17 cellular contexts compared by ENCODE assay signal in genomic region chr14:102013669-102014200, GRCh38. TPM values are rescaled to one million over a fixed set of nuclear protein-coding genes. Genes with fewer than 3 reads are reported as not detected.
DNase-seq lines count a peak whose midpoint lies in the region; ATAC-seq, FAIRE-seq and TF ChIP-seq lines count a peak whose summit lies in the region.
"Had no signal": no experiment of that assay in that cellular context is flagged by ENCODE, and none has a peak within 500 bp of the region (broad histone marks: within the 10 kb centered on the region; RNA-seq: fewer than 3 reads in every experiment).

No MANE protein-coding gene starts in this region.

- H3K79me2 ChIP-seq in GM23248 (ENCODE audit: insufficient read depth) (peaks cover 55% of the 10 kb centered on the region), osteoblast (ENCODE audit: insufficient read depth, low read length) (peaks cover 29% of the 10 kb centered on the region)

- ATAC-seq in activated T-cell treated with anti-CD3 and anti-CD28 coated beads, Interleukin-2, amount 50 U/mL, for 72 hours (replicated peaks in 1 of 2), result no peak
- ATAC-seq in GM21717 (IDR thresholded peaks at IDR 0.05; ENCODE audit: unreplicated experiment), result no peak
- ATAC-seq: K562, Panc1 had no signal

- H3K9me2 ChIP-seq in GM23248 (ENCODE audit: insufficient read depth), result no peaks in the 10 kb centered on the region

- no peak for DNase-seq in activated T-cell treated with anti-CD3 and anti-CD28 coated beads, Interleukin-2, amount 50 U/mL, for 24 hours
- DNase-seq in activated T-cell treated with anti-CD3 and anti-CD28 coated beads, Interleukin-2, amount 50 U/mL, for 72 hours, result no peak
- DNase-seq in GM23248 (peak; percentile 39), bronchial epithelial cell (ENCODE audit: low read depth) (no peak), osteoblast (ENCODE audit: insufficient read length, low spot score, missing footprints) (peak; percentile 62), NCI-H2171 (lab: John Stamatoyannopoulos, UW) (no peak), NCI-H526 (lab: John Stamatoyannopoulos, UW) (no peak)
- DNase-seq: NCI-H1048, NCI-H2107, NCI-H345, NCI-H748 treated with DMSO at 0.1 percent for 48 hours had no signal

- H3K36me3 Mint-ChIP-seq in activated T-cell treated with anti-CD3 and anti-CD28 coated beads, Interleukin-2, amount 50 U/mL, for 24 hours (ENCODE audit: low read depth), result peaks cover 99% of the 10 kb centered on the region
- peaks cover 18 to 50% of the 10 kb centered on the region in 2 donors for H3K36me3 Mint-ChIP-seq in activated T-cell treated with anti-CD3 and anti-CD28 coated beads, Interleukin-2, amount 50 U/mL, for 72 hours (ENCODE audit: insufficient read depth in 2 of 2)

- no peak overlapping the region for H3K9ac ChIP-seq in GM23248

- H3K4me3 ChIP-seq in GM23248 (no peak overlapping the region), bronchial epithelial cell (ENCODE audit: low read depth, low read length) (no peak overlapping the region), osteoblast (ENCODE audit: insufficient read depth, low read length) (no peak overlapping the region)
- H3K4me3 ChIP-seq: K562 had no signal

- H3K4me1 Mint-ChIP-seq in activated T-cell treated with anti-CD3 and anti-CD28 coated beads, Interleukin-2, amount 50 U/mL, for 24 hours (ENCODE audit: low read depth), result peaks cover 4% of the 10 kb centered on the region
- peaks cover 7% of the 10 kb centered on the region for H3K4me1 Mint-ChIP-seq in activated T-cell treated with anti-CD3 and anti-CD28 coated beads, Interleukin-2, amount 50 U/mL, for 72 hours (ENCODE audit: low read depth)

- no peaks in the 10 kb centered on the region for H3K27me3 ChIP-seq in GM23248 (replicated peaks; ENCODE audit: insufficient read depth)
- H3K27me3 ChIP-seq in bronchial epithelial cell (ENCODE audit: control insufficient read depth, insufficient read depth, low read length), result no peaks in the 10 kb centered on the region
- no peaks in the 10 kb centered on the region for H3K27me3 ChIP-seq in osteoblast (ENCODE audit: insufficient read depth, low read length)

- peak overlapping the region; percentile 80 for H3K27ac Mint-ChIP-seq in activated T-cell treated with anti-CD3 and anti-CD28 coated beads, Interleukin-2, amount 50 U/mL, for 24 hours
- no peak overlapping the region for H3K27ac Mint-ChIP-seq in activated T-cell treated with anti-CD3 and anti-CD28 coated beads, Interleukin-2, amount 50 U/mL, for 72 hours

- peaks cover 50% of the 10 kb centered on the region for H3F3A ChIP-seq in GM23248 (ENCODE audit: insufficient read depth)

- H3K4me2 ChIP-seq in GM23248 (ENCODE audit: unreplicated experiment) (no peak overlapping the region), osteoblast (ENCODE audit: insufficient read depth, low read length) (no peak overlapping the region)

- H4K20me1 ChIP-seq in GM23248 (ENCODE audit: insufficient read depth) (no peaks in the 10 kb centered on the region), osteoblast (ENCODE audit: insufficient read depth, low read length) (peaks cover 12% of the 10 kb centered on the region)

- H3K9me3 Mint-ChIP-seq in activated T-cell treated with anti-CD3 and anti-CD28 coated beads, Interleukin-2, amount 50 U/mL, for 24 hours, result no peaks in the 10 kb centered on the region
- no peaks in the 10 kb centered on the region for H3K9me3 Mint-ChIP-seq in activated T-cell treated with anti-CD3 and anti-CD28 coated beads, Interleukin-2, amount 50 U/mL, for 72 hours

- no peaks in the 10 kb centered on the region for H3K4me1 ChIP-seq in GM23248 (ENCODE audit: insufficient read depth)
- H3K4me1 ChIP-seq in osteoblast (ENCODE audit: insufficient read depth, low read length), result no peaks in the 10 kb centered on the region

- no peak overlapping the region for H3K4me3 Mint-ChIP-seq in activated T-cell treated with anti-CD3 and anti-CD28 coated beads, Interleukin-2, amount 50 U/mL, for 24 hours
- H3K4me3 Mint-ChIP-seq in activated T-cell treated with anti-CD3 and anti-CD28 coated beads, Interleukin-2, amount 50 U/mL, for 72 hours, result no peak overlapping the region

- no peaks in the 10 kb centered on the region for H3K27me3 Mint-ChIP-seq in activated T-cell treated with anti-CD3 and anti-CD28 coated beads, Interleukin-2, amount 50 U/mL, for 24 hours
- no peaks in the 10 kb centered on the region for H3K27me3 Mint-ChIP-seq in activated T-cell treated with anti-CD3 and anti-CD28 coated beads, Interleukin-2, amount 50 U/mL, for 72 hours (ENCODE audit: low read depth)

- H3K9me3 ChIP-seq in GM23248 (ENCODE audit: low read depth) (no peaks in the 10 kb centered on the region), osteoblast (ENCODE audit: low read depth, low read length) (no peaks in the 10 kb centered on the region)

- peaks cover 91% of the 10 kb centered on the region for H3K36me3 ChIP-seq in GM23248 (ENCODE audit: low read depth)
- peaks cover 56% of the 10 kb centered on the region for H3K36me3 ChIP-seq in bronchial epithelial cell (ENCODE audit: control insufficient read depth, insufficient read depth, low read length)
- peaks cover 96% of the 10 kb centered on the region for H3K36me3 ChIP-seq in osteoblast (ENCODE audit: insufficient read depth, low read length)

- H3K27ac ChIP-seq in GM23248 (no peak overlapping the region), osteoblast (ENCODE audit: low read depth, low read length) (no peak overlapping the region)
- H3K27ac ChIP-seq: C4-2B had no signal

- TF ChIP-seq CTCF in bronchial epithelial cell (IDR thresholded peaks at IDR 0.05; ENCODE audit: insufficient read depth, low read length, severe bottlenecking) (no peak), osteoblast (IDR thresholded peaks at IDR 0.05; ENCODE audit: extremely low read depth, low read depth, low read length) (no peak)

- H2AFZ ChIP-seq in GM23248 (no peak overlapping the region), osteoblast (ENCODE audit: low read length) (no peak overlapping the region)

- WGBS in GM23248 (ENCODE audit: low coverage in 1 of 2, low lambda C conversion rate in 2 of 2, missing lambda C conversion rate in 2 of 2), 2 experiments, result 90 to 93% methylated on average over 10 of the region's 10 CpGs

- peak; percentile 79 for FAIRE-seq in bronchial epithelial cell (lab: Jason Lieb, UNC)
- FAIRE-seq: A204.1, H54, K562 had no signal

- in situ Hi-C loops in GM23248 (cut with MboI), result no loop called here

RNA-seq across cellular contexts. Expression of gene DYNC1H1, which starts 49.4 kb away (rescaled TPM):
- total RNA-seq in activated T-cell treated with anti-CD3 and anti-CD28 coated beads, Interleukin-2, amount 50 U/mL, for 72 hours, result 100 to 1,000 TPM; 300 to 335 TPM
- total RNA-seq in GM23248 (2014; rRNA removed; shearing (Covaris generic)), result 391 and 475 TPM in 2 replicates
- polyA plus RNA-seq in GM23248 (2016; fragmentation: Nextera tagmentation; extraction: Ambion mirVana), result 174 and 181 TPM in 2 replicates
- 277 and 372 TPM in 2 replicates for total RNA-seq in bronchial epithelial cell
- 332 and 340 TPM in 2 replicates for total RNA-seq in osteoblast

Comparison
In these comparisons a context has a peak if more than half of its experiments do, and no peak if none do; other contexts are left out.
1. DNase-seq: peak in GM23248 (single experiment) and osteoblast (single experiment); none in activated T-cell treated with anti-CD3 and anti-CD28 coated beads, Interleukin-2, amount 50 U/mL, for 24 hours (single experiment), activated T-cell treated with anti-CD3 and anti-CD28 coated beads, Interleukin-2, amount 50 U/mL, for 72 hours (0 of 2), bronchial epithelial cell (single experiment), NCI-H2171 (single experiment) and NCI-H526 (0 of 2).